Comparison of ENCODE assay signal across 9 cellular contexts in the genomic region with DNA sequence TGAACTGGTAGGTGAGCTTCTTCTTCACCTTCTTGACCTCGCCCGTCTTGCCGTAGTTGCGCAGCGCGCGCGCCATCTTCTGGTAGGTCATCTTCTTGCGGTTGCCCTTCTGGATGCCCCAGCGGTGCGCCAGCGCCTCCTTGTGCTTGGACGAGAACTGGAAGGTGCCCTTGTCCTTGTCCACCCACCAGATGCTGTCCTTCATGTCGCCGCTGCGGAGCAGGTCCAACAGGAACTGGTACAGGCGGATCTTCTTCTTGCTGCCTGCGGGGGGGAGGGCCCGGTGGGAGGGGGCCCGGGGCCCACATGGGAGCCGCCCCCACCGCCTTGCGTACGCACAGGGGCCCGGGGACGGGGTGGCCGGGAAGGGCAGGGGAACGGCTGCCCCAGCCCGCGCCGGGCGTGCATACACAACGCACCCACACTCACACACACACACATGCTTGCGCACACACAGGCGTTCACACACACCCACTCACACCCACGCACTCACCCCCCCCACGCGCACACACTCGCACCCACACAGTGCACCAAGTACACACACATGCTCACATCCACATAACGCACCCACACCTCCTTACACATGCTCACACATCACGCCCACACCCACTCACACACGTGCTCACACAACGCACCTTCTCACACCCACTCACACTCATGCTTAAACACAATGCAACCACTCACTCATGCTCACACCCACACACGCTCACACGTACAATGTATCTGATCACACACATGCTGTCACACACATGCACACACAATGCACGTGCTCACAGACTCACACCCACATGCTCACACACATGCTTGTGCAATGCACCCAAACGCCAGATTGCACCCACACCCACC. TPM values are rescaled to one million over a fixed set of nuclear protein-coding genes. Genes with fewer than 3 reads are reported as not detected.
DNase-seq lines count a peak whose midpoint lies in the region; ATAC-seq and TF ChIP-seq lines count a peak whose summit lies in the region.
"Had no signal": no experiment of that assay in that cellular context is flagged by ENCODE, and none has a peak within 500 bp of the region (broad histone marks: within the 10 kb centered on the region; RNA-seq: fewer than 3 reads in every experiment).

No MANE protein-coding gene starts in this region.

- no peaks in the 10 kb centered on the region for H3K9me3 ChIP-seq in psoas muscle

- intact Hi-C loops in psoas muscle (cut with DNase I) = loop anchor here (1.0 to 10.0 kb wide), 6 partner anchors 85 to 471 kb away; partner anchors contain the start of genes MADD (in 1 of the 2) and NR1H3 (in 1 of the 2)

- ATAC-seq in psoas muscle = peak; percentile 92 to 97 (median 96)
- no peak for ATAC-seq in HG03442 (IDR thresholded peaks at IDR 0.05; ENCODE audit: unreplicated experiment)
- no peak for ATAC-seq in HG03432 (IDR thresholded peaks at IDR 0.05; ENCODE audit: unreplicated experiment)

- H3K27ac ChIP-seq in psoas muscle = peak overlapping the region; percentile 90

- 21 to 28% (median 22%) methylated on average over 37 to 47 of the region's 47 CpGs for WGBS in psoas muscle, 3 donors

- H3K36me3 ChIP-seq in psoas muscle (ENCODE audit: insufficient read depth in 1 of 2, low read depth in 1 of 2) = no peaks in the 10 kb centered on the region

- in situ Hi-C loops in astrocyte of the cerebellum (cut with HindIII; ENCODE audit: low sequenced_read_pairs) = no loop called here

- no peaks in the 10 kb centered on the region for H3K27me3 ChIP-seq in psoas muscle (ENCODE audit: insufficient read depth in 3 of 3, low read length in 2 of 3)

- POLR2A ChIA-PET in HEK293T (lab: Yijun Ruan, JAX) = interaction anchor here (0.7 to 2.1 kb wide), 6 partner anchors 19 to 184 kb away, joined by 3 to 5 read pairs (median 3); partner anchors contain the start of gene ACP2

- DNase-seq in C1 segment of cervical spinal cord (lab: John Stamatoyannopoulos, UW) = peak in 13 of 14 donors; percentile 28 to 87 (median 79)
- DNase-seq in HEK293T (ENCODE audit: extremely low spot score) = peak; percentile 89
- peak; percentile 87 to 98 for DNase-seq in NCI-H526 (lab: John Stamatoyannopoulos, UW)
- peak; percentile 65 for DNase-seq in astrocyte of the cerebellum (ENCODE audit: low read depth)
- DNase-seq in hepatic stellate cell (ENCODE audit: low spot score) = peak; percentile 92
- DNase-seq in psoas muscle = peak; percentile 95 to 98

- CTCF ChIA-PET in HEK293T (lab: Yijun Ruan, JAX) = interaction anchor here (0.6 to 2.3 kb wide), 41 partner anchors 13 to 236 kb away, joined by 3 to 22 read pairs (median 3); partner anchors contain the start of genes ACP2, DDB2 and NR1H3

- TF ChIP-seq CTCF in astrocyte of the cerebellum (IDR thresholded peaks at IDR 0.05; ENCODE audit: low read depth, low read length, missing control alignments) = peak; percentile 87
- peak; percentile 94 for TF ChIP-seq CTCF in psoas muscle (IDR thresholded peaks at IDR 0.05)

- peak overlapping the region; percentile 19 for H3K4me3 ChIP-seq in astrocyte of the cerebellum (ENCODE audit: low read depth, low read length)
- H3K4me3 ChIP-seq in psoas muscle = peak overlapping the region; percentile 74

- peaks cover 5% of the 10 kb centered on the region for H3K4me1 ChIP-seq in psoas muscle

TF ChIP-seq in HEK293T, 16 proteins besides CTCF, POLR2A, EP300 and RAD21:
- TF ChIP-seq, protein P1, sequence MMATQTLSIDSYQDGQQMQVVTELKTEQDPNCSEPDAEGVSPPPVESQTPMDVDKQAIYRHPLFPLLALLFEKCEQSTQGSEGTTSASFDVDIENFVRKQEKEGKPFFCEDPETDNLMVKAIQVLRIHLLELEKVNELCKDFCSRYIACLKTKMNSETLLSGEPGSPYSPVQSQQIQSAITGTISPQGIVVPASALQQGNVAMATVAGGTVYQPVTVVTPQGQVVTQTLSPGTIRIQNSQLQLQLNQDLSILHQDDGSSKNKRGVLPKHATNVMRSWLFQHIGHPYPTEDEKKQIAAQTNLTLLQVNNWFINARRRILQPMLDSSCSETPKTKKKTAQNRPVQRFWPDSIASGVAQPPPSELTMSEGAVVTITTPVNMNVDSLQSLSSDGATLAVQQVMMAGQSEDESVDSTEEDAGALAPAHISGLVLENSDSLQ (IDR thresholded peaks at IDR 0.05) = peak; percentile 33; the same call in 1 of the 2 replicates
- TF ChIP-seq CTBP1 (IDR thresholded peaks at IDR 0.05; ENCODE audit: borderline replicate concordance) (peak; percentile 86), NFRKB (IDR thresholded peaks at IDR 0.05) (no peak)

RNA-seq across cellular contexts. Expression of gene MYBPC3, which starts 3.0 kb away (rescaled TPM):
- total RNA-seq in psoas muscle = 1 to 10 TPM in 1 of 4 donors, under 1 TPM in 3; 0.44 to 1.3 (median 0.69) TPM
- under 1 TPM; 0.01 to 0.13 (median 0.07) TPM for polyA plus RNA-seq in psoas muscle
- polyA plus RNA-seq: IgD-negative memory B cell had no signal

RNA-seq across cellular contexts. Expression of gene SPI1, which starts 22.8 kb away (rescaled TPM):
- total RNA-seq in psoas muscle = 1 to 10 TPM; 3.6 to 8.3 (median 5.6) TPM
- polyA plus RNA-seq in psoas muscle = 1 to 10 TPM; 1.6 to 3.5 (median 3.1) TPM

RNA-seq across cellular contexts. Expression of gene SLC39A13, which starts 52.9 kb away (rescaled TPM):
- 10 to 100 TPM; 14.7 to 26.9 (median 19.9) TPM for total RNA-seq in psoas muscle
- polyA plus RNA-seq in psoas muscle = 10 to 100 TPM; 27.0 to 35.3 (median 29.1) TPM

Comparison
In these comparisons a context has a peak if more than half of its experiments do, and no peak if none do; other contexts are left out.
1. ATAC-seq: peak in psoas muscle (4 of 4); none in HG03442 (single experiment) and HG03432 (single experiment).
2. Peak in every context shown above with its lines, with median percentiles within 50 percentile points of each other: DNase-seq.